ENCODE assay signal across 14 cellular contexts in genomic region chr4:184806246-184806550, GRCh38. TPM values are rescaled to one million over a fixed set of nuclear protein-coding genes. Genes with fewer than 3 reads are reported as not detected.
DNase-seq lines count a peak whose midpoint lies in the region; ATAC-seq, FAIRE-seq and TF ChIP-seq lines count a peak whose summit lies in the region.
"Had no signal": no experiment of that assay in that cellular context is flagged by ENCODE, and none has a peak within 500 bp of the region (broad histone marks: within the 10 kb centered on the region; RNA-seq: fewer than 3 reads in every experiment).

No MANE protein-coding gene starts in this region.

- no peaks in the 10 kb centered on the region for H3K79me2 ChIP-seq in HCT116 (ENCODE audit: insufficient read depth, low read length)
- H3K79me2 ChIP-seq in GM12878 (ENCODE audit: control insufficient read depth, insufficient read depth, low read length), result peaks cover 63% of the 10 kb centered on the region

- POLR2A ChIA-PET in HCT116 (lab: Charles Lee) (no interaction called here), GM12878 (lab: Charles Lee) (interaction anchor here (1.1 to 3.5 kb wide), 2 partner anchors 8 to 16 kb away, joined by 3 to 16 read pairs; no protein-coding TSS in a partner anchor)

- H3K27me3 ChIP-seq in HCT116 (ENCODE audit: insufficient read depth, low read length) (no peaks in the 10 kb centered on the region), GM12878 (replicated peaks in 1 of 2; ENCODE audit: control insufficient read depth in 2 of 2, insufficient read depth in 2 of 2, low read length in 1 of 2) (no peaks in the 10 kb centered on the region; a peak in 1 of 4 replicates), stomach (no peaks in the 10 kb centered on the region)

- H3K4me2 ChIP-seq in HCT116 (ENCODE audit: low read length), result peak overlapping the region; percentile 53
- H3K4me2 ChIP-seq in GM12878 (ENCODE audit: control insufficient read depth, insufficient read depth), result no peak overlapping the region

- in situ Hi-C loops in GM12878 (cut with MboI), result no loop called here

- H3K36me3 ChIP-seq in HCT116 (ENCODE audit: control insufficient read depth in 1 of 2, insufficient read depth in 2 of 2, low read length in 2 of 2) (no peaks in the 10 kb centered on the region), GM12878 (ENCODE audit: control insufficient read depth in 2 of 2, insufficient read depth in 2 of 2, low read length in 1 of 2) (peaks cover 6 to 15% of the 10 kb centered on the region in 2 experiments; a peak in 3 of 4 replicates), stomach (peaks cover 0 to 18% (median 2%) of the 10 kb centered on the region in 4 donors)

- H4K20me1 ChIP-seq in HCT116 (ENCODE audit: insufficient read depth), result no peaks in the 10 kb centered on the region
- H4K20me1 ChIP-seq in GM12878 (ENCODE audit: control insufficient read depth, insufficient read depth), result peaks cover 4% of the 10 kb centered on the region; the same call in 1 of the 2 replicates

- CTCF ChIA-PET in HCT116 (lab: Charles Lee), result no interaction called here
- CTCF ChIA-PET in GM12878 (lab: Yijun Ruan, JAX), result interaction anchor here (0.9 to 2.5 kb wide), 5 partner anchors 9 to 61 kb away, joined by 4 to 11 read pairs (median 6); no protein-coding TSS in a partner anchor

- H3K4me1 ChIP-seq in HCT116 (ENCODE audit: control insufficient read depth in 1 of 2, insufficient read depth in 2 of 2, low read length in 2 of 2) (peaks cover 32 to 34% of the 10 kb centered on the region in 2 experiments), GM12878 (ENCODE audit: control insufficient read depth, insufficient read depth, low read length) (peaks cover 15% of the 10 kb centered on the region), stomach (peaks cover 31 to 75% (median 52%) of the 10 kb centered on the region in 4 donors)

- BruUV-seq in HCT116 (replicated peaks; lab: Mats Ljungman, UMichigan), result no TSS peak
- BruUV-seq in GM12878 (replicated peaks; lab: Mats Ljungman, UMichigan), result no TSS peak

- FAIRE-seq in GM12878 (lab: Jason Lieb, UNC) (peak; percentile 18), frontal cortex (lab: Jason Lieb, UNC) (no peak)
- FAIRE-seq: endothelial cell of umbilical vein had no signal

- H3K4me3 ChIP-seq in HCT116 (replicated peaks in 1 of 2; ENCODE audit: low read depth in 1 of 2, low read length in 2 of 2), result no peak overlapping the region
- no peak overlapping the region for H3K4me3 ChIP-seq in GM12878
- no peak overlapping the region for H3K4me3 ChIP-seq in stomach
- H3K4me3 ChIP-seq: GM23248 had no signal

- H3K9me2 ChIP-seq in HCT116 (ENCODE audit: insufficient read depth), result no peaks in the 10 kb centered on the region

- H3K9ac ChIP-seq in HCT116 (ENCODE audit: low read length) (no peak overlapping the region), GM12878 (ENCODE audit: control insufficient read depth, insufficient read depth, low read length) (no peak overlapping the region)
- H3K9ac ChIP-seq: GM23248 had no signal

- H3K27ac ChIP-seq in HCT116 (ENCODE audit: low read depth, low read length) (no peak overlapping the region), GM12878 (ENCODE audit: control insufficient read depth, insufficient read depth) (no peak overlapping the region), stomach (peak overlapping the region; percentile 8 to 72 (median 65))
- H3K27ac ChIP-seq: GM23248, HL-60 had no signal

- intact Hi-C loops in HCT116 (cut with micrococcal nuclease) (no loop called here), GM12878 (cut with micrococcal nuclease; ENCODE audit: unreplicated experiment) (no loop called here), left colon (cut with DNase I, micrococcal nuclease) (no loop called here), stomach (cut with DNase I; ENCODE audit: low total_unique reads) (no loop called here)

- ATAC-seq in HCT116 (no peak), GM12878 (peak; percentile 24), left colon (peak; percentile 22), HG03097 (IDR thresholded peaks at IDR 0.05; ENCODE audit: low FRiP score, unreplicated experiment) (no peak)
- ATAC-seq: activated CD8-positive, alpha-beta T cell treated with anti-CD3 and anti-CD28 coated beads, Interleukin-2, amount 10 ng/mL, durations not matched to agents 7 days and 5 days had no signal

- 15% methylated on average over 1 of the region's 1 CpG for WGBS in GM12878 (ENCODE audit: insufficient coverage, insufficient replicate concordance, low lambda C conversion rate, missing lambda C conversion rate)
- 71 to 92% (median 82%) methylated on average over 1 of the region's 1 CpG for WGBS in stomach, 5 donors

- H3K9me3 ChIP-seq in HCT116 (ENCODE audit: control insufficient read depth in 1 of 2, insufficient read depth in 1 of 2, low read depth in 1 of 2, low read length in 2 of 2) (no peaks in the 10 kb centered on the region), GM12878 (replicated peaks; ENCODE audit: control insufficient read depth, insufficient read depth, low read length) (no peaks in the 10 kb centered on the region), stomach (no peaks in the 10 kb centered on the region)

- SMC1A ChIA-PET in GM12878 (lab: Charles Lee; ENCODE audit: uncharacterized antibody, unreplicated experiment), result interaction anchor here (1.2 to 2.6 kb wide), 6 partner anchors 9 to 23 kb away, joined by 3 to 11 read pairs (median 6); no protein-coding TSS in a partner anchor

- no peak for TF ChIP-seq EP300 in GM12878 (IDR thresholded peaks at IDR 0.05; ENCODE audit: borderline replicate concordance in 1 of 2, control insufficient read depth in 1 of 2, low read depth in 2 of 2, low read length in 2 of 2)
- no peak for TF ChIP-seq EP300 in stomach (IDR thresholded peaks at IDR 0.05)

- TF ChIP-seq POLR2A in HCT116 (IDR thresholded peaks at IDR 0.05; ENCODE audit: borderline replicate concordance, extremely low read depth, insufficient read depth, insufficient read length) (no peak), GM12878 (IDR thresholded peaks at IDR 0.05; ENCODE audit: low read depth, low read length) (no peak), stomach (IDR thresholded peaks at IDR 0.05) (no peak)

- RAD21 ChIA-PET in HCT116 (lab: Charles Lee; ENCODE audit: low non-redundant PET in 1 of 2, low total read pairs in 2 of 2, uncharacterized antibody in 2 of 2, unreplicated experiment in 2 of 2), result no interaction called here
- RAD21 ChIA-PET in GM12878 (lab: Charles Lee; ENCODE audit: unreplicated experiment), result interaction anchor here (1.3 to 1.5 kb wide), 3 partner anchors 9 to 15 kb away, joined by 3 to 7 read pairs (median 6); no protein-coding TSS in a partner anchor

- H2AFZ ChIP-seq in HCT116 (ENCODE audit: low read depth, low read length, poor library complexity, severe bottlenecking), result no peak overlapping the region
- H2AFZ ChIP-seq in GM12878 (ENCODE audit: control insufficient read depth, low read depth, low read length), result no peak overlapping the region
- H2AFZ ChIP-seq: GM23248 had no signal

- DNase-seq in HCT116 (ENCODE audit: low read depth, low spot score) (no peak), GM12878 (ENCODE audit: low read depth, low spot score) (no peak), left colon (no peak), stomach (no peak), NCI-H1105 (lab: John Stamatoyannopoulos, UW) (no peak), NCI-H146 (lab: John Stamatoyannopoulos, UW) (no peak), frontal cortex (ENCODE audit: low spot score in 2 of 2) (no peak)
- DNase-seq: activated CD8-positive, alpha-beta T cell treated with anti-CD3 and anti-CD28 coated beads, Interleukin-2, amount 10 ng/mL, durations not matched to agents 7 days and 5 days; activated effector memory CD4-positive, alpha-beta T cell treated with Interleukin-2 at 50 U/mL for 16 hours; GM23248; Karpas-422 had no signal

- TF ChIP-seq CTCF in HCT116 (IDR thresholded peaks at IDR 0.05 in 2 of 3, conservative IDR thresholded peaks at IDR 0.05 in 1 of 3; ENCODE audit: borderline replicate concordance in 1 of 3, insufficient read depth in 1 of 3, low read depth in 2 of 3, low read length in 2 of 3) (no peak), GM12878 (IDR thresholded peaks at IDR 0.05 in 2 of 3, conservative IDR thresholded peaks at IDR 0.05 in 1 of 3; ENCODE audit: control insufficient read depth in 2 of 3, extremely low read depth in 1 of 3, insufficient read depth in 1 of 3, low read depth in 3 of 3, low read length in 3 of 3) (no peak), stomach (IDR thresholded peaks at IDR 0.05) (no peak)

- no peak for TF ChIP-seq RAD21 in HCT116 (IDR thresholded peaks at IDR 0.05; ENCODE audit: low read depth)
- TF ChIP-seq RAD21 in GM12878 (IDR thresholded peaks at IDR 0.05; ENCODE audit: insufficient read depth, low read depth, low read length), result no peak

TF ChIP-seq in HCT116, 20 proteins besides CTCF, POLR2A, EP300 and RAD21 (continues in another document):
- TF ChIP-seq EZH2 (IDR thresholded peaks at IDR 0.05), result no peak

TF ChIP-seq in GM12878, 131 proteins besides CTCF, POLR2A, EP300 and RAD21 (continues in another document):
- no peak for TF ChIP-seq HDAC6 (IDR thresholded peaks at IDR 0.05; ENCODE audit: unreplicated experiment)
- TF ChIP-seq TBL1XR1 (IDR thresholded peaks at IDR 0.05; ENCODE audit: low read depth, low read length), result no peak
- TF ChIP-seq MYB (IDR thresholded peaks at IDR 0.05; ENCODE audit: borderline replicate concordance, low read depth, low read length), result no peak
- no peak for TF ChIP-seq MYC (IDR thresholded peaks at IDR 0.05; ENCODE audit: insufficient read depth, insufficient read length, insufficient replicate concordance, low read length, severe bottlenecking)

RNA-seq across cellular contexts. Expression of gene ACSL1, which starts 19.6 kb away (rescaled TPM):
- 12.5 TPM for total RNA-seq in HCT116 (2021; ENCODE audit: unreplicated experiment)
- polyA plus RNA-seq in HCT116 (2012), result 6.2 and 7.0 TPM in 2 replicates
- total RNA-seq in GM12878 (2013; cell fraction: nucleolus; rRNA removed), result 73.8 and 81.8 TPM in 2 replicates
- 58.3 and 62.9 TPM in 2 replicates for total RNA-seq in GM12878 (2014; rRNA removed)
- 63.8 and 65.6 TPM in 2 replicates for total RNA-seq in GM12878 (2014; rRNA removed; fragmentation: Illumina TruSeq; extraction: Trizol)
- 59.5 and 63.2 TPM in 2 replicates for total RNA-seq in GM12878 (2021)
- 43.6 TPM for polyA plus RNA-seq in GM12878 (2011; ENCODE audit: low read depth)
- polyA plus RNA-seq in GM12878 (2011; rRNA removed), result 60.2 and 72.4 TPM in 2 replicates
- 38.6 and 39.2 TPM in 2 replicates for polyA plus RNA-seq in GM12878 (2011; cell fraction: cytosol; rRNA removed)
- 65.7 and 68.5 TPM in 2 replicates for polyA plus RNA-seq in GM12878 (2011; cell fraction: nucleus; rRNA removed)
- 35.6 and 41.0 TPM in 2 replicates for polyA plus RNA-seq in GM12878 (2012)
- polyA plus RNA-seq in GM12878 (2014; fragmentation: Illumina TruSeq; extraction: Trizol), result 68.1 and 81.7 TPM in 2 replicates
- 10 to 100 TPM; 30.7 to 32.6 TPM for polyA plus RNA-seq in GM12878 (2014; fragmentation: Nextera tagmentation; extraction: Ambion mirVana)
- 44.4 and 47.0 TPM in 2 replicates for polyA plus RNA-seq in GM12878 (2014; rRNA removed)
- polyA plus RNA-seq in GM12878 (2016; fragmentation: Nextera tagmentation; extraction: Ambion mirVana), result 10 to 100 TPM; 53.8 to 59.0 TPM
- 98.4 and 105 TPM in 2 replicates for polyA minus RNA-seq in GM12878 (2011; rRNA and poly(A)+ RNA removed)
- polyA minus RNA-seq in GM12878 (2011; cell fraction: cytosol; rRNA and poly(A)+ RNA removed), result 38.5 and 46.4 TPM in 2 replicates
- polyA minus RNA-seq in GM12878 (2011; cell fraction: nucleus; rRNA and poly(A)+ RNA removed), result 41.5 and 63.8 TPM in 2 replicates
- 10 to 100 TPM; 39.4 to 41.2 TPM for total RNA-seq in left colon
- total RNA-seq in stomach, result 1,000 to 10,000 TPM in 1 of 5 donors, 10 to 100 TPM in 4; 47.1 to 1,170 (median 61.8) TPM
- 10 to 100 TPM; 42.8 to 48.2 (median 44.0) TPM for polyA plus RNA-seq in stomach
- total RNA-seq in frontal cortex, result 43.2 TPM

Comparison
In these comparisons a context has a peak if more than half of its experiments do, and no peak if none do; other contexts are left out.
1. ATAC-seq: peak in GM12878 (single experiment) and left colon (single experiment); none in HCT116 (single experiment) and HG03097 (single experiment).
2. H3K27ac ChIP-seq: peak in stomach (5 of 5); none in HCT116 (single experiment) and GM12878 (single experiment).